ENCODE assay signal across 16 cellular contexts in genomic region chr2:176535480-176536113, GRCh38.
DNase-seq lines count a peak whose midpoint lies in the region; ATAC-seq and TF ChIP-seq lines count a peak whose summit lies in the region.
"Had no signal": no experiment of that assay in that cellular context is flagged by ENCODE, and none has a peak within 500 bp of the region (broad histone marks: within the 10 kb centered on the region; RNA-seq: fewer than 3 reads in every experiment).

No MANE protein-coding gene starts in this region.

- BruUV-seq in PC-3 (replicated peaks; lab: Mats Ljungman, UMichigan): no TSS peak

- H3K27me3 ChIP-seq in PC-3 (ENCODE audit: low read length) (no peaks in the 10 kb centered on the region), kidney epithelial cell (ENCODE audit: control insufficient read depth, insufficient read depth, low read length) (no peaks in the 10 kb centered on the region)
- H3K27me3 ChIP-seq: pancreas had no signal

- H3F3A ChIP-seq in PC-3 (ENCODE audit: low read length, unreplicated experiment): peaks cover 13% of the 10 kb centered on the region

- intact Hi-C loops in PC-3 (cut with micrococcal nuclease) (no loop called here), head of caudate nucleus (cut with DNase I) (no loop called here)

- peak overlapping the region; percentile 63 for H3K4me2 ChIP-seq in PC-3 (ENCODE audit: low read length)

- no peaks in the 10 kb centered on the region for H4K20me1 ChIP-seq in PC-3 (ENCODE audit: low read length)

- CTCF ChIA-PET in PC-3 (lab: Charles Lee): interaction anchor here (1.1 kb wide), 1 partner anchor 81 kb away, joined by 5 read pairs; no protein-coding TSS in a partner anchor

- no peaks in the 10 kb centered on the region for H3K36me3 ChIP-seq in PC-3 (ENCODE audit: low read depth, low read length)
- no peaks in the 10 kb centered on the region for H3K36me3 ChIP-seq in kidney epithelial cell (ENCODE audit: control insufficient read depth, insufficient read depth, low read length)
- H3K36me3 ChIP-seq: pancreas had no signal

- H3K9me3 ChIP-seq in PC-3 (ENCODE audit: low read length): no peaks in the 10 kb centered on the region
- H3K9me3 ChIP-seq: Caco-2, pancreas had no signal

- DNase-seq in DMS153 (lab: John Stamatoyannopoulos, UW): peak; percentile 72
- DNase-seq in M059J (ENCODE audit: low read depth): peak; percentile 27
- peak; percentile 69 for DNase-seq in PC-3
- peak; percentile 29 for DNase-seq in kidney epithelial cell (ENCODE audit: low read depth)
- no peak for DNase-seq in AG20443 (ENCODE audit: low spot score)
- DNase-seq in head of caudate nucleus: no peak
- no peak for DNase-seq in DMS53 treated with DMSO at 0.1 percent for 48 hours (lab: John Stamatoyannopoulos, UW; ENCODE audit: unreplicated experiment)
- DNase-seq: activated CD4-positive, CD25-positive, alpha-beta regulatory T cell treated with anti-CD3 and anti-CD28 coated beads, Interleukin-2, amount 50 U/mL, for 72 hours; amniotic stem cell; Caco-2; KG1; pancreas; SIG-M5; stimulated activated naive CD8-positive, alpha-beta T cell treated with anti-CD3 and anti-CD28 coated beads, Interleukin-15, amount 100 ng/mL, for 72 hours had no signal

- H3K27ac ChIP-seq in PC-3 (ENCODE audit: low read length): peak overlapping the region; percentile 84
- H3K27ac ChIP-seq: HL-60, pancreas had no signal

- H3K79me2 ChIP-seq in PC-3 (ENCODE audit: low read length): no peaks in the 10 kb centered on the region

- TF ChIP-seq CTCF in PC-3 (conservative IDR thresholded peaks at IDR 0.05; ENCODE audit: low read depth, low read length) (no peak), kidney epithelial cell (IDR thresholded peaks at IDR 0.05; ENCODE audit: insufficient read depth, low read length, poor library complexity, severe bottlenecking) (no peak)

- H3K9me2 ChIP-seq in PC-3 (replicated peaks; ENCODE audit: low read length): no peaks in the 10 kb centered on the region

- H3K4me1 ChIP-seq in PC-3 (ENCODE audit: insufficient read depth, low read length): peaks cover 32% of the 10 kb centered on the region
- H3K4me1 ChIP-seq: Caco-2, pancreas had no signal

- H3K4me3 ChIP-seq in PC-3 (ENCODE audit: low read length): peak overlapping the region; percentile 14; the same call in 1 of the 2 replicates
- H3K4me3 ChIP-seq in kidney epithelial cell (ENCODE audit: low read depth, low read length): no peak overlapping the region
- H3K4me3 ChIP-seq: pancreas had no signal

- POLR2A ChIA-PET in PC-3 (lab: Charles Lee; ENCODE audit: unreplicated experiment): interaction anchor here (0.5 to 0.9 kb wide), 3 partner anchors 231 to 438 kb away, joined by 3 to 4 read pairs (median 4); no protein-coding TSS in a partner anchor

- peak overlapping the region; percentile 5; the same call in 1 of the 2 replicates for H3K9ac ChIP-seq in PC-3 (ENCODE audit: low read length)

- H2AFZ ChIP-seq in PC-3 (ENCODE audit: low read length): peak overlapping the region; percentile 14; the same call in 1 of the 2 replicates

- ATAC-seq in PC-3 (peak; percentile 64), HG02852 (IDR thresholded peaks at IDR 0.05; ENCODE audit: unreplicated experiment) (no peak)
- ATAC-seq: pancreas; stimulated activated naive CD8-positive, alpha-beta T cell treated with anti-CD3 and anti-CD28 coated beads, Interleukin-15, amount 100 ng/mL, for 72 hours had no signal

Comparison
In these comparisons a context has a peak if more than half of its experiments do, and no peak if none do; other contexts are left out.
1. DNase-seq: peak in DMS153 (single experiment), M059J (single experiment), PC-3 (single experiment) and kidney epithelial cell (single experiment); none in AG20443 (single experiment), head of caudate nucleus (0 of 42) and DMS53 treated with DMSO at 0.1 percent for 48 hours (single experiment).